1 cellular context compared by ENCODE assay signal in the genomic region with DNA sequence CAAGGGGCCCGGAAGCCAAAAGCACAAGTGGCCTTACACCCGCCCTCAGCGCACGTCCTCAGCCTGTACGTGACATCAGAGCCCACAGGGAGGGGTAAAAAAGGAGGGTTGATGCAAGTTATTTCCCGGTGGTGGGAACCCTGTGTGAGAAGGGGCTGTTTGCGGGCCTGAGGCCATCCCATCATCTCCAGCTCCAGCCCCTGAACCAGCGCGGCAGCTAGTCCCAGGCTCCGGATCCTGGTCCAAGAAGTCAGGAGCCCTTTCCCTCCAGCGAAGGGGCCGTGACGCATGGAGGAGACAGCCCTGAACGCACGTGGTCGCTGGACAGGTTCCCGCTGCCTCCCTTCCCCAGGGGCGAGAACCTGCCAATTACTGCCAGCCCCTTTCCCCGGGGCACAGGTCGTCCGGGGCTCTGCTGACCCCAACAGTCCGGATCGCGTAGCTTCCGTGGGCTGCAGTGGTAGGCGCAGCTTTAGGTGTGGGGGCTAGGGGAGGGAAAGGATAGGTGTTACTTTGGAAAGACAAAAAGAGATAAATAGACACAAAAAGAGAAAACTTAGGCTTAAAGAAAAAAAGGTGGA.
A peak's percentile ranks its signal among the peaks of the same experiment; 100 is the strongest.
TF ChIP-seq lines count a peak whose summit lies in the region.

No MANE protein-coding gene starts in this region.

TF ChIP-seq in HepG2, 621 proteins besides CTCF, POLR2A, EP300 and RAD21 (continued from another document and continues in another):
- TF ChIP-seq, protein P1, sequence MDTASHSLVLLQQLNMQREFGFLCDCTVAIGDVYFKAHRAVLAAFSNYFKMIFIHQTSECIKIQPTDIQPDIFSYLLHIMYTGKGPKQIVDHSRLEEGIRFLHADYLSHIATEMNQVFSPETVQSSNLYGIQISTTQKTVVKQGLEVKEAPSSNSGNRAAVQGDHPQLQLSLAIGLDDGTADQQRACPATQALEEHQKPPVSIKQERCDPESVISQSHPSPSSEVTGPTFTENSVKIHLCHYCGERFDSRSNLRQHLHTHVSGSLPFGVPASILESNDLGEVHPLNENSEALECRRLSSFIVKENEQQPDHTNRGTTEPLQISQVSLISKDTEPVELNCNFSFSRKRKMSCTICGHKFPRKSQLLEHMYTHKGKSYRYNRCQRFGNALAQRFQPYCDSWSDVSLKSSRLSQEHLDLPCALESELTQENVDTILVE (CRISPR knock-in tag; IDR thresholded peaks at IDR 0.05) = no peak
- TF ChIP-seq ZNF598 (CRISPR knock-in tag; IDR thresholded peaks at IDR 0.05; ENCODE audit: borderline replicate concordance) (no peak), MTA1 (CRISPR knock-in tag; IDR thresholded peaks at IDR 0.05; ENCODE audit: borderline replicate concordance) (peak; percentile 10; the same call in 1 of the 2 replicates), ZNF572 (CRISPR knock-in tag; IDR thresholded peaks at IDR 0.05) (0 out of 2 replicates have a peak, but pooled peaks have one; percentile 34), ZKSCAN5 (CRISPR knock-in tag; IDR thresholded peaks at IDR 0.05) (peak; percentile 31; the same call in 1 of the 2 replicates), ZSCAN21 (CRISPR knock-in tag; IDR thresholded peaks at IDR 0.05; ENCODE audit: borderline replicate concordance) (peak; percentile 38; the same call in 1 of the 2 replicates), RNF2 (conservative IDR thresholded peaks at IDR 0.05; ENCODE audit: low read depth) (0 out of 2 replicates have a peak, but pooled peaks have one; percentile 22), AGO1 (IDR thresholded peaks at IDR 0.05; ENCODE audit: low read depth, low read length, poor library complexity, severe bottlenecking) (peak; percentile 63), ZNF253 (CRISPR knock-in tag; IDR thresholded peaks at IDR 0.05; ENCODE audit: borderline replicate concordance) (0 out of 2 replicates have a peak, but pooled peaks have one; percentile 57), NAIF1 (CRISPR knock-in tag; IDR thresholded peaks at IDR 0.05; ENCODE audit: borderline replicate concordance) (no peak), BORCS8-MEF2B (CRISPR knock-in tag; IDR thresholded peaks at IDR 0.05) (no peak), CBX2 (IDR thresholded peaks at IDR 0.05; ENCODE audit: low read depth, low read length) (peak; percentile 7; the same call in 1 of the 2 replicates), CBX2 (CRISPR knock-in tag; IDR thresholded peaks at IDR 0.05; ENCODE audit: low read depth) (no peak; the same call in 1 of the 2 replicates), ZNF547 (CRISPR knock-in tag; IDR thresholded peaks at IDR 0.05) (peak; percentile 70; the same call in 1 of the 2 replicates), ZNF468 (CRISPR knock-in tag; IDR thresholded peaks at IDR 0.05) (0 out of 2 replicates have a peak, but pooled peaks have one; percentile 39), SALL2 (CRISPR knock-in tag; IDR thresholded peaks at IDR 0.05) (0 out of 2 replicates have a peak, but pooled peaks have one; percentile 16)
- TF ChIP-seq, protein P2, sequence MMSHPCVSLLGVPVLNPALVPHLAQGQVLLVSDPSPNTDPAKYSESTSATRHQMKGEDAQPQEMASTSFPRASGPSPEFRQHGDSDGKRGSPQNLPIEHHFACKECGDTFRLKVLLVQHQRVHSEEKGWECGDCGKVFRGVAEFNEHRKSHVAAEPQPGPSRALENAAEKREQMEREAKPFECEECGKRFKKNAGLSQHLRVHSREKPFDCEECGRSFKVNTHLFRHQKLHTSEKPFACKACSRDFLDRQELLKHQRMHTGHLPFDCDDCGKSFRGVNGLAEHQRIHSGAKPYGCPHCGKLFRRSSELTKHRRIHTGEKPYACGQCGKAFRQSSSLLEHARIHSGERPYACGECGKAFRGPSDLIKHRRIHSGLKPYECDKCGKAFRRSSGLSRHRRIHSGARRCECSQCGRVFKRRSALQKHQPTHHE (CRISPR knock-in tag; IDR thresholded peaks at IDR 0.05; ENCODE audit: borderline replicate concordance) = 0 out of 2 replicates have a peak, but pooled peaks have one; percentile 10
- TF ChIP-seq, protein P3, sequence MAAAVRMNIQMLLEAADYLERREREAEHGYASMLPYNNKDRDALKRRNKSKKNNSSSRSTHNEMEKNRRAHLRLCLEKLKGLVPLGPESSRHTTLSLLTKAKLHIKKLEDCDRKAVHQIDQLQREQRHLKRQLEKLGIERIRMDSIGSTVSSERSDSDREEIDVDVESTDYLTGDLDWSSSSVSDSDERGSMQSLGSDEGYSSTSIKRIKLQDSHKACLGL (CRISPR knock-in tag; IDR thresholded peaks at IDR 0.05) = peak; percentile 65; the same call in 1 of the 2 replicates
- TF ChIP-seq, protein P4, sequence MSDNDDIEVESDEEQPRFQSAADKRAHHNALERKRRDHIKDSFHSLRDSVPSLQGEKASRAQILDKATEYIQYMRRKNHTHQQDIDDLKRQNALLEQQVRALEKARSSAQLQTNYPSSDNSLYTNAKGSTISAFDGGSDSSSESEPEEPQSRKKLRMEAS (IDR thresholded peaks at IDR 0.05) = peak; percentile 71
- TF ChIP-seq, protein P5, sequence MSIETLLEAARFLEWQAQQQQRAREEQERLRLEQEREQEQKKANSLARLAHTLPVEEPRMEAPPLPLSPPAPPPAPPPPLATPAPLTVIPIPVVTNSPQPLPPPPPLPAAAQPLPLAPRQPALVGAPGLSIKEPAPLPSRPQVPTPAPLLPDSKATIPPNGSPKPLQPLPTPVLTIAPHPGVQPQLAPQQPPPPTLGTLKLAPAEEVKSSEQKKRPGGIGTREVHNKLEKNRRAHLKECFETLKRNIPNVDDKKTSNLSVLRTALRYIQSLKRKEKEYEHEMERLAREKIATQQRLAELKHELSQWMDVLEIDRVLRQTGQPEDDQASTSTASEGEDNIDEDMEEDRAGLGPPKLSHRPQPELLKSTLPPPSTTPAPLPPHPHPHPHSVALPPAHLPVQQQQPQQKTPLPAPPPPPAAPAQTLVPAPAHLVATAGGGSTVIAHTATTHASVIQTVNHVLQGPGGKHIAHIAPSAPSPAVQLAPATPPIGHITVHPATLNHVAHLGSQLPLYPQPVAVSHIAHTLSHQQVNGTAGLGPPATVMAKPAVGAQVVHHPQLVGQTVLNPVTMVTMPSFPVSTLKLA (IDR thresholded peaks at IDR 0.05) = peak; percentile 4; the same call in 1 of the 2 replicates
- TF ChIP-seq, protein P6, sequence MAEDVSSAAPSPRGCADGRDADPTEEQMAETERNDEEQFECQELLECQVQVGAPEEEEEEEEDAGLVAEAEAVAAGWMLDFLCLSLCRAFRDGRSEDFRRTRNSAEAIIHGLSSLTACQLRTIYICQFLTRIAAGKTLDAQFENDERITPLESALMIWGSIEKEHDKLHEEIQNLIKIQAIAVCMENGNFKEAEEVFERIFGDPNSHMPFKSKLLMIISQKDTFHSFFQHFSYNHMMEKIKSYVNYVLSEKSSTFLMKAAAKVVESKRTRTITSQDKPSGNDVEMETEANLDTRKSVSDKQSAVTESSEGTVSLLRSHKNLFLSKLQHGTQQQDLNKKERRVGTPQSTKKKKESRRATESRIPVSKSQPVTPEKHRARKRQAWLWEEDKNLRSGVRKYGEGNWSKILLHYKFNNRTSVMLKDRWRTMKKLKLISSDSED (CRISPR knock-in tag; IDR thresholded peaks at IDR 0.05) = 0 out of 2 replicates have a peak, but pooled peaks have one; percentile 32
- TF ChIP-seq, protein P7, sequence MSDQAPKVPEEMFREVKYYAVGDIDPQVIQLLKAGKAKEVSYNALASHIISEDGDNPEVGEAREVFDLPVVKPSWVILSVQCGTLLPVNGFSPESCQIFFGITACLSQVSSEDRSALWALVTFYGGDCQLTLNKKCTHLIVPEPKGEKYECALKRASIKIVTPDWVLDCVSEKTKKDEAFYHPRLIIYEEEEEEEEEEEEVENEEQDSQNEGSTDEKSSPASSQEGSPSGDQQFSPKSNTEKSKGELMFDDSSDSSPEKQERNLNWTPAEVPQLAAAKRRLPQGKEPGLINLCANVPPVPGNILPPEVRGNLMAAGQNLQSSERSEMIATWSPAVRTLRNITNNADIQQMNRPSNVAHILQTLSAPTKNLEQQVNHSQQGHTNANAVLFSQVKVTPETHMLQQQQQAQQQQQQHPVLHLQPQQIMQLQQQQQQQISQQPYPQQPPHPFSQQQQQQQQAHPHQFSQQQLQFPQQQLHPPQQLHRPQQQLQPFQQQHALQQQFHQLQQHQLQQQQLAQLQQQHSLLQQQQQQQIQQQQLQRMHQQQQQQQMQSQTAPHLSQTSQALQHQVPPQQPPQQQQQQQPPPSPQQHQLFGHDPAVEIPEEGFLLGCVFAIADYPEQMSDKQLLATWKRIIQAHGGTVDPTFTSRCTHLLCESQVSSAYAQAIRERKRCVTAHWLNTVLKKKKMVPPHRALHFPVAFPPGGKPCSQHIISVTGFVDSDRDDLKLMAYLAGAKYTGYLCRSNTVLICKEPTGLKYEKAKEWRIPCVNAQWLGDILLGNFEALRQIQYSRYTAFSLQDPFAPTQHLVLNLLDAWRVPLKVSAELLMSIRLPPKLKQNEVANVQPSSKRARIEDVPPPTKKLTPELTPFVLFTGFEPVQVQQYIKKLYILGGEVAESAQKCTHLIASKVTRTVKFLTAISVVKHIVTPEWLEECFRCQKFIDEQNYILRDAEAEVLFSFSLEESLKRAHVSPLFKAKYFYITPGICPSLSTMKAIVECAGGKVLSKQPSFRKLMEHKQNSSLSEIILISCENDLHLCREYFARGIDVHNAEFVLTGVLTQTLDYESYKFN (CRISPR knock-in tag; conservative IDR thresholded peaks at IDR 0.05) = 0 out of 2 replicates have a peak, but pooled peaks have one; percentile 2
- TF ChIP-seq, protein P8, sequence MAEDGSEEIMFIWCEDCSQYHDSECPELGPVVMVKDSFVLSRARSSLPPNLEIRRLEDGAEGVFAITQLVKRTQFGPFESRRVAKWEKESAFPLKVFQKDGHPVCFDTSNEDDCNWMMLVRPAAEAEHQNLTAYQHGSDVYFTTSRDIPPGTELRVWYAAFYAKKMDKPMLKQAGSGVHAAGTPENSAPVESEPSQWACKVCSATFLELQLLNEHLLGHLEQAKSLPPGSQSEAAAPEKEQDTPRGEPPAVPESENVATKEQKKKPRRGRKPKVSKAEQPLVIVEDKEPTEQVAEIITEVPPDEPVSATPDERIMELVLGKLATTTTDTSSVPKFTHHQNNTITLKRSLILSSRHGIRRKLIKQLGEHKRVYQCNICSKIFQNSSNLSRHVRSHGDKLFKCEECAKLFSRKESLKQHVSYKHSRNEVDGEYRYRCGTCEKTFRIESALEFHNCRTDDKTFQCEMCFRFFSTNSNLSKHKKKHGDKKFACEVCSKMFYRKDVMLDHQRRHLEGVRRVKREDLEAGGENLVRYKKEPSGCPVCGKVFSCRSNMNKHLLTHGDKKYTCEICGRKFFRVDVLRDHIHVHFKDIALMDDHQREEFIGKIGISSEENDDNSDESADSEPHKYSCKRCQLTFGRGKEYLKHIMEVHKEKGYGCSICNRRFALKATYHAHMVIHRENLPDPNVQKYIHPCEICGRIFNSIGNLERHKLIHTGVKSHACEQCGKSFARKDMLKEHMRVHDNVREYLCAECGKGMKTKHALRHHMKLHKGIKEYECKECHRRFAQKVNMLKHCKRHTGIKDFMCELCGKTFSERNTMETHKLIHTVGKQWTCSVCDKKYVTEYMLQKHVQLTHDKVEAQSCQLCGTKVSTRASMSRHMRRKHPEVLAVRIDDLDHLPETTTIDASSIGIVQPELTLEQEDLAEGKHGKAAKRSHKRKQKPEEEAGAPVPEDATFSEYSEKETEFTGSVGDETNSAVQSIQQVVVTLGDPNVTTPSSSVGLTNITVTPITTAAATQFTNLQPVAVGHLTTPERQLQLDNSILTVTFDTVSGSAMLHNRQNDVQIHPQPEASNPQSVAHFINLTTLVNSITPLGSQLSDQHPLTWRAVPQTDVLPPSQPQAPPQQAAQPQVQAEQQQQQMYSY (CRISPR knock-in tag; IDR thresholded peaks at IDR 0.05) = 0 out of 2 replicates have a peak, but pooled peaks have one; percentile 13
- TF ChIP-seq, protein P9, sequence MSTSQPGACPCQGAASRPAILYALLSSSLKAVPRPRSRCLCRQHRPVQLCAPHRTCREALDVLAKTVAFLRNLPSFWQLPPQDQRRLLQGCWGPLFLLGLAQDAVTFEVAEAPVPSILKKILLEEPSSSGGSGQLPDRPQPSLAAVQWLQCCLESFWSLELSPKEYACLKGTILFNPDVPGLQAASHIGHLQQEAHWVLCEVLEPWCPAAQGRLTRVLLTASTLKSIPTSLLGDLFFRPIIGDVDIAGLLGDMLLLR (CRISPR knock-in tag; IDR thresholded peaks at IDR 0.05) = 0 out of 2 replicates have a peak, but pooled peaks have one; percentile 32
- TF ChIP-seq, protein P10, sequence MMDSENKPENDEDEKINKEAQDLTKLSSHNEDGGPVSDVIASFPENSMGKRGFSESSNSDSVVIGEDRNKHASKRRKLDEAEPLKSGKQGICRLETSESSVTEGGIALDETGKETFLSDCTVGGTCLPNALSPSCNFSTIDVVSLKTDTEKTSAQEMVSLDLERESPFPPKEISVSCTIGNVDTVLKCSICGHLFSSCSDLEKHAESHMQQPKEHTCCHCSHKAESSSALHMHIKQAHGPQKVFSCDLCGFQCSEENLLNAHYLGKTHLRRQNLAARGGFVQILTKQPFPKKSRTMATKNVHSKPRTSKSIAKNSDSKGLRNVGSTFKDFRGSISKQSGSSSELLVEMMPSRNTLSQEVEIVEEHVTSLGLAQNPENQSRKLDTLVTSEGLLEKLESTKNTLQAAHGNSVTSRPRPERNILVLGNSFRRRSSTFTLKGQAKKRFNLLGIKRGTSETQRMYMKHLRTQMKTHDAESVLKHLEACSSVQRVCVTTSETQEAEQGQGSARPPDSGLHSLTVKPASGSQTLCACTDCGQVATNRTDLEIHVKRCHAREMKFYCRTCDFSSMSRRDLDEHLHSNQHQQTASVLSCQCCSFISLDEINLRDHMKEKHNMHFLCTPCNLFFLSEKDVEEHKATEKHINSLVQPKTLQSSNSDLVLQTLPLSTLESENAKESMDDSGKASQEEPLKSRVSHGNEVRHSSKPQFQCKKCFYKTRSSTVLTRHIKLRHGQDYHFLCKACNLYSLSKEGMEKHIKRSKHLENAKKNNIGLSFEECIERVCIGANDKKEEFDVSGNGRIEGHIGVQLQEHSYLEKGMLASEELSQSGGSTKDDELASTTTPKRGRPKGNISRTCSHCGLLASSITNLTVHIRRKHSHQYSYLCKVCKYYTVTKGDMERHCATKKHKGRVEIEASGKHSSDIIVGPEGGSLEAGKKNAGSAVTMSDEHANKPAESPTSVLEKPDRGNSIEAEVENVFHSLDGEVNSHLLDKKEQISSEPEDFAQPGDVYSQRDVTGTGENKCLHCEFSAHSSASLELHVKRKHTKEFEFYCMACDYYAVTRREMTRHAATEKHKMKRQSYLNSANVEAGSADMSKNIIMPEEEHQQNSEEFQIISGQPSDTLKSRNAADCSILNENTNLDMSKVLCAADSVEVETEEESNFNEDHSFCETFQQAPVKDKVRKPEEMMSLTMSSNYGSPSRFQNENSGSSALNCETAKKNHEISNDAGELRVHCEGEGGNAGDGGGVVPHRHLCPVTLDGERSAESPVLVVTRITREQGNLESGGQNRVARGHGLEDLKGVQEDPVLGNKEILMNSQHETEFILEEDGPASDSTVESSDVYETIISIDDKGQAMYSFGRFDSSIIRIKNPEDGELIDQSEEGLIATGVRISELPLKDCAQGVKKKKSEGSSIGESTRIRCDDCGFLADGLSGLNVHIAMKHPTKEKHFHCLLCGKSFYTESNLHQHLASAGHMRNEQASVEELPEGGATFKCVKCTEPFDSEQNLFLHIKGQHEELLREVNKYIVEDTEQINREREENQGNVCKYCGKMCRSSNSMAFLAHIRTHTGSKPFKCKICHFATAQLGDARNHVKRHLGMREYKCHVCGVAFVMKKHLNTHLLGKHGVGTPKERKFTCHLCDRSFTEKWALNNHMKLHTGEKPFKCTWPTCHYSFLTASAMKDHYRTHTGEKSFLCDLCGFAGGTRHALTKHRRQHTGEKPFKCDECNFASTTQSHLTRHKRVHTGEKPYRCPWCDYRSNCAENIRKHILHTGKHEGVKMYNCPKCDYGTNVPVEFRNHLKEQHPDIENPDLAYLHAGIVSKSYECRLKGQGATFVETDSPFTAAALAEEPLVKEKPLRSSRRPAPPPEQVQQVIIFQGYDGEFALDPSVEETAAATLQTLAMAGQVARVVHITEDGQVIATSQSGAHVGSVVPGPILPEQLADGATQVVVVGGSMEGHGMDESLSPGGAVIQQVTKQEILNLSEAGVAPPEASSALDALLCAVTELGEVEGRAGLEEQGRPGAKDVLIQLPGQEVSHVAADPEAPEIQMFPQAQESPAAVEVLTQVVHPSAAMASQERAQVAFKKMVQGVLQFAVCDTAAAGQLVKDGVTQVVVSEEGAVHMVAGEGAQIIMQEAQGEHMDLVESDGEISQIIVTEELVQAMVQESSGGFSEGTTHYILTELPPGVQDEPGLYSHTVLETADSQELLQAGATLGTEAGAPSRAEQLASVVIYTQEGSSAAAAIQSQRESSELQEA (CRISPR knock-in tag; IDR thresholded peaks at IDR 0.05; ENCODE audit: not compliant biosample characterization) = peak; percentile 13
